In genomic region chr12:65998536-65999530, GRCh38 we compare ENCODE assay signal across 25 cellular contexts.
DNase-seq lines count a peak whose midpoint lies in the region; ATAC-seq, FAIRE-seq and TF ChIP-seq lines count a peak whose summit lies in the region.
"Had no signal": no experiment of that assay in that cellular context is flagged by ENCODE, and none has a peak within 500 bp of the region (broad histone marks: within the 10 kb centered on the region; RNA-seq: fewer than 3 reads in every experiment).

No MANE protein-coding gene starts in this region.

- H3K27me3 ChIP-seq in IMR-90 (ENCODE audit: control insufficient read depth, insufficient read depth, low read length) (peaks cover 3% of the 10 kb centered on the region), astrocyte (ENCODE audit: insufficient read depth, low read length) (peaks cover 3% of the 10 kb centered on the region)
- H3K27me3 ChIP-seq: MG63, Peyer's patch had no signal

- TF ChIP-seq RAD21 in IMR-90 (IDR thresholded peaks at IDR 0.05; ENCODE audit: low read length), result no peak

- H3K79me2 ChIP-seq in astrocyte (ENCODE audit: insufficient read depth, low read length), result no peaks in the 10 kb centered on the region

- H2AK5ac ChIP-seq in IMR-90 (ENCODE audit: low read depth, low read length), result no peak overlapping the region

- no peak overlapping the region for H2BK15ac ChIP-seq in IMR-90 (ENCODE audit: low read depth, low read length)

- H3K4me3 Mint-ChIP-seq in astrocyte (ENCODE audit: unreplicated experiment), result no peak overlapping the region
- no peak overlapping the region for H3K4me3 Mint-ChIP-seq in T-helper 2 cell treated with Interferon-gamma antibody and Interleukin-4, amounts not matched to agents 5 μg/mL and 100 μg/mL, for 36 hours
- H3K4me3 Mint-ChIP-seq: CD4-positive, CD25-positive, alpha-beta regulatory T cell; H9; IgD-negative memory B cell had no signal

- H2BK20ac ChIP-seq in IMR-90 (ENCODE audit: low read depth, low read length), result no peak overlapping the region; the same call in 1 of the 2 replicates

- no peak overlapping the region for H2BK120ac ChIP-seq in IMR-90 (ENCODE audit: low read depth, low read length)

- H3K9me3 ChIP-seq in IMR-90 (ENCODE audit: control insufficient read depth, insufficient read depth, low read length), result no peaks in the 10 kb centered on the region
- no peaks in the 10 kb centered on the region for H3K9me3 ChIP-seq in astrocyte (ENCODE audit: insufficient read depth, low read depth, low read length)
- H3K9me3 ChIP-seq: Peyer's patch had no signal

- 94% methylated on average over 3 of the region's 5 CpGs; no CpG with 5 or more reads in 1 of the 2 experiments for WGBS in IMR-90 (ENCODE audit: extremely low coverage in 2 of 2, insufficient read length in 1 of 2), 2 experiments

- POLR2A ChIA-PET in IMR-90 (lab: Charles Lee; ENCODE audit: unreplicated experiment), result no interaction called here

- no peaks in the 10 kb centered on the region for H4K20me1 ChIP-seq in IMR-90 (ENCODE audit: insufficient read depth, low read length)
- no peaks in the 10 kb centered on the region for H4K20me1 ChIP-seq in astrocyte (ENCODE audit: insufficient read depth, low read length)

- peaks cover 3% of the 10 kb centered on the region for H3K36me3 Mint-ChIP-seq in astrocyte (ENCODE audit: low read depth, unreplicated experiment)
- H3K36me3 Mint-ChIP-seq in T-helper 2 cell treated with Interferon-gamma antibody and Interleukin-4, amounts not matched to agents 5 μg/mL and 100 μg/mL, for 36 hours (ENCODE audit: low read depth), result no peaks in the 10 kb centered on the region
- H3K36me3 Mint-ChIP-seq: CD4-positive, CD25-positive, alpha-beta regulatory T cell; IgD-negative memory B cell had no signal

- no peak overlapping the region for H3K9ac ChIP-seq in IMR-90 (ENCODE audit: low read depth, low read length)
- H3K9ac ChIP-seq in astrocyte (ENCODE audit: low read length), result no peak overlapping the region

- no peaks in the 10 kb centered on the region for H3K27me3 Mint-ChIP-seq in astrocyte (ENCODE audit: low read depth, unreplicated experiment)
- no peaks in the 10 kb centered on the region for H3K27me3 Mint-ChIP-seq in T-helper 2 cell treated with Interferon-gamma antibody and Interleukin-4, amounts not matched to agents 5 μg/mL and 100 μg/mL, for 36 hours (ENCODE audit: low read depth)
- H3K27me3 Mint-ChIP-seq: CD4-positive, CD25-positive, alpha-beta regulatory T cell had no signal

- no peak overlapping the region for H4K8ac ChIP-seq in IMR-90 (ENCODE audit: low read depth in 2 of 2, low read length in 2 of 2)

- in situ Hi-C loops in IMR-90 (cut with MboI; ENCODE audit: low sequenced_read_pairs), result no loop called here

- no peak overlapping the region for H3K27ac ChIP-seq in IMR-90 (ENCODE audit: insufficient read depth, low read length)
- no peak overlapping the region for H3K27ac ChIP-seq in astrocyte (ENCODE audit: low read depth, low read length)
- H3K27ac ChIP-seq: Peyer's patch had no signal

- no peak overlapping the region for H3K23ac ChIP-seq in IMR-90 (ENCODE audit: low read depth, low read length)

- no peaks in the 10 kb centered on the region for H3K36me3 ChIP-seq in IMR-90 (ENCODE audit: control insufficient read depth, insufficient read depth, low read length)
- H3K36me3 ChIP-seq in astrocyte (ENCODE audit: insufficient read depth, low read length), result no peaks in the 10 kb centered on the region
- H3K36me3 ChIP-seq: MG63, Peyer's patch had no signal

- H3K4ac ChIP-seq in IMR-90 (ENCODE audit: low read depth, low read length), result no peak overlapping the region

- ATAC-seq in IMR-90 (ENCODE audit: low read depth), result no peak

- no peak for TF ChIP-seq POLR2A in IMR-90 (IDR thresholded peaks at IDR 0.05; ENCODE audit: low read depth, low read length)

- no peak overlapping the region for H4K91ac ChIP-seq in IMR-90 (ENCODE audit: insufficient read depth, low read depth, low read length)

- H3K4me1 ChIP-seq in IMR-90 (ENCODE audit: control insufficient read depth, insufficient read depth, low read length), result peaks cover 7% of the 10 kb centered on the region
- H3K4me1 ChIP-seq in astrocyte (ENCODE audit: insufficient read depth, low read length), result peaks cover 11% of the 10 kb centered on the region
- H3K4me1 ChIP-seq: Peyer's patch had no signal

- H3K56ac ChIP-seq in IMR-90 (ENCODE audit: extremely low read depth, insufficient read depth, low read length), result no peak overlapping the region

- no peak overlapping the region for H3K18ac ChIP-seq in IMR-90 (ENCODE audit: low read depth, low read length)

- no peak overlapping the region for H4K5ac ChIP-seq in IMR-90 (ENCODE audit: low read depth, low read length)

- dilution Hi-C loops in IMR-90 (cut with HindIII; ENCODE audit: low sequenced_read_pairs, unreplicated experiment), result no loop called here

- H3K4me2 ChIP-seq in IMR-90 (ENCODE audit: low read depth, low read length) (no peak overlapping the region), astrocyte (ENCODE audit: low read length) (peak overlapping the region; percentile 53)

- TF ChIP-seq CTCF in IMR-90 (conservative IDR thresholded peaks at IDR 0.05; ENCODE audit: low read depth, low read length) (no peak), astrocyte (IDR thresholded peaks at IDR 0.05; ENCODE audit: insufficient read depth, low read depth, low read length) (no peak)

- no TSS peak for BruUV-seq in IMR-90 (replicated peaks; lab: Mats Ljungman, UMichigan)

- H2BK5ac ChIP-seq in IMR-90 (ENCODE audit: low read depth, low read length, poor library complexity, severe bottlenecking), result no peak overlapping the region

- no peaks in the 10 kb centered on the region for H3K9me1 ChIP-seq in IMR-90 (ENCODE audit: insufficient read depth, low read length)

- H3K14ac ChIP-seq in IMR-90 (replicated peaks; ENCODE audit: low read depth, low read length), result no peak overlapping the region

- intact Hi-C loops in IMR-90 (cut with micrococcal nuclease), result no loop called here

- peaks cover 27% of the 10 kb centered on the region for H3K4me1 Mint-ChIP-seq in astrocyte (ENCODE audit: low read depth, unreplicated experiment)
- no peaks in the 10 kb centered on the region for H3K4me1 Mint-ChIP-seq in T-helper 2 cell treated with Interferon-gamma antibody and Interleukin-4, amounts not matched to agents 5 μg/mL and 100 μg/mL, for 36 hours (ENCODE audit: low read depth)
- H3K4me1 Mint-ChIP-seq: CD4-positive, CD25-positive, alpha-beta regulatory T cell; H9; IgD-negative memory B cell had no signal

- H3K4me3 ChIP-seq in IMR-90 (ENCODE audit: insufficient read depth, low read depth, low read length) (no peak overlapping the region), astrocyte (ENCODE audit: insufficient read depth, low read depth, low read length) (no peak overlapping the region)
- H3K4me3 ChIP-seq: MG63, Peyer's patch had no signal

- no peak overlapping the region for H2AFZ ChIP-seq in IMR-90 (replicated peaks; ENCODE audit: low read length, poor library complexity)
- H2AFZ ChIP-seq in astrocyte (ENCODE audit: low read depth, low read length), result no peak overlapping the region

- DNase-seq in IMR-90 (peak; percentile 17), astrocyte (ENCODE audit: low read depth) (peak; percentile 17), iris pigment epithelial cell (ENCODE audit: low read depth) (peak; percentile 61), urothelium cell line (ENCODE audit: low spot score) (peak; percentile 18), kidney glomerular epithelial cell (lab: John Stamatoyannopoulos, UW) (no peak)
- DNase-seq in T-helper 2 cell treated with Interferon-gamma antibody and Interleukin-4, amounts not matched to agents 5 μg/mL and 100 μg/mL, for 36 hours (ENCODE audit: low spot score), result no peak
- no peak for DNase-seq in activated CD4-positive, alpha-beta T cell treated with anti-CD3 and anti-CD28 coated beads, Interleukin-2, amount 50 U/mL, for 4 hours
- DNase-seq: AML-193; CD4-positive, CD25-positive, alpha-beta regulatory T cell; COR-L47; DMS 273 treated with DMSO at 0.1 percent for 48 hours; H9; Karpas-422; MG63; NCI-H1092; NCI-H1436 treated with DMSO at 0.1 percent for 48 hours; NCI-H2029 treated with DMSO at 0.1 percent for 48 hours; NCI-H2171; NCI-H446 treated with DMSO at 0.1 percent for 48 hours; NCI-H69; Peyer's patch; Right ventricle myocardium superior had no signal

- H3K27ac Mint-ChIP-seq in astrocyte (ENCODE audit: unreplicated experiment), result no peak overlapping the region
- H3K27ac Mint-ChIP-seq in T-helper 2 cell treated with Interferon-gamma antibody and Interleukin-4, amounts not matched to agents 5 μg/mL and 100 μg/mL, for 36 hours, result no peak overlapping the region
- H3K27ac Mint-ChIP-seq: CD4-positive, CD25-positive, alpha-beta regulatory T cell; H9; IgD-negative memory B cell had no signal

- no peaks in the 10 kb centered on the region for H3K9me3 Mint-ChIP-seq in astrocyte (ENCODE audit: unreplicated experiment)
- no peaks in the 10 kb centered on the region for H3K9me3 Mint-ChIP-seq in T-helper 2 cell treated with Interferon-gamma antibody and Interleukin-4, amounts not matched to agents 5 μg/mL and 100 μg/mL, for 36 hours
- H3K9me3 Mint-ChIP-seq: H9, IgD-negative memory B cell had no signal

- no peak overlapping the region for H2AK9ac ChIP-seq in IMR-90 (replicated peaks; ENCODE audit: low read depth, low read length, poor library complexity)

- FAIRE-seq in astrocyte (lab: Jason Lieb, UNC) (no peak), urothelium cell line (lab: Jason Lieb, UNC) (no peak)
- FAIRE-seq: G401.6, HTR-8/SVneo had no signal

- CTCF ChIA-PET in IMR-90 (lab: Yijun Ruan, JAX), result no interaction called here

- H3K79me1 ChIP-seq in IMR-90 (ENCODE audit: low read depth in 1 of 2, low read length in 2 of 2), result no peaks in the 10 kb centered on the region

TF ChIP-seq in IMR-90, 13 proteins besides CTCF, POLR2A, EP300 and RAD21 (continues in another document):
- TF ChIP-seq CEBPB (IDR thresholded peaks at IDR 0.05; ENCODE audit: low read depth, low read length), result no peak
- TF ChIP-seq FOS (IDR thresholded peaks at IDR 0.05; ENCODE audit: low read depth, low read length), result no peak
- no peak for TF ChIP-seq MAZ (IDR thresholded peaks at IDR 0.05; ENCODE audit: borderline replicate concordance, low read depth, low read length)
- TF ChIP-seq MAFK (IDR thresholded peaks at IDR 0.05; ENCODE audit: low read depth, low read length), result no peak
- no peak for TF ChIP-seq RCOR1 (IDR thresholded peaks at IDR 0.05; ENCODE audit: insufficient replicate concordance, low read length)
- TF ChIP-seq NFE2L2 (IDR thresholded peaks at IDR 0.05; ENCODE audit: low read depth, low read length), result no peak
- TF ChIP-seq SMC3 (IDR thresholded peaks at IDR 0.05; ENCODE audit: low read depth, low read length), result no peak
- TF ChIP-seq, protein P1, sequence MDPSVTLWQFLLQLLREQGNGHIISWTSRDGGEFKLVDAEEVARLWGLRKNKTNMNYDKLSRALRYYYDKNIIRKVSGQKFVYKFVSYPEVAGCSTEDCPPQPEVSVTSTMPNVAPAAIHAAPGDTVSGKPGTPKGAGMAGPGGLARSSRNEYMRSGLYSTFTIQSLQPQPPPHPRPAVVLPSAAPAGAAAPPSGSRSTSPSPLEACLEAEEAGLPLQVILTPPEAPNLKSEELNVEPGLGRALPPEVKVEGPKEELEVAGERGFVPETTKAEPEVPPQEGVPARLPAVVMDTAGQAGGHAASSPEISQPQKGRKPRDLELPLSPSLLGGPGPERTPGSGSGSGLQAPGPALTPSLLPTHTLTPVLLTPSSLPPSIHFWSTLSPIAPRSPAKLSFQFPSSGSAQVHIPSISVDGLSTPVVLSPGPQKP (IDR thresholded peaks at IDR 0.05; ENCODE audit: borderline replicate concordance, low read depth, low read length), result no peak

Comparison
In these comparisons a context has a peak if more than half of its experiments do, and no peak if none do; other contexts are left out.
1. DNase-seq: peak in IMR-90 (single experiment), astrocyte (single experiment), iris pigment epithelial cell (single experiment) and urothelium cell line (single experiment); none in T-helper 2 cell treated with Interferon-gamma antibody and Interleukin-4, amounts not matched to agents 5 μg/mL and 100 μg/mL, for 36 hours (single experiment), kidney glomerular epithelial cell (single experiment) and activated CD4-positive, alpha-beta T cell treated with anti-CD3 and anti-CD28 coated beads, Interleukin-2, amount 50 U/mL, for 4 hours (0 of 2).